In the genomic region with DNA sequence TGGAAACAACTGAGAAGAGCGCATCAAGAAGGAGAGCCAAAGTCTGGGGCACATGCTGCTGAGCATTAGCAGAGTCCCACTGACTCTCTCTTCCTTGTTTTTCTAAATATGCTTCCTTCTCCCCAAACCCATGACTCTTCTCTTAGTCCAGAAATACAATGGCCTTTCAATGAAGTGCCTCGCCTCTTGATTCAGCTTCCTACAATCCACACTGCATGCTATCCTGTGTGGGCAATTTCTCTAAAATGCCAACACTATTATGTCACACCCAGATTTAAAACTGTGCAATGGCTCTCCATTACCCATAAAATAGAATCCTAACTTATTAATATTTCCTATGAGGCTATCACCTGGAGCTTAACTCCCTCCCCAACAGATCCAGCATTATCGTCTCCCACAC, we compare ENCODE assay signal across 15 cellular contexts.
A peak's percentile ranks its signal among the peaks of the same experiment; 100 is the strongest.
DNase-seq lines count a peak whose midpoint lies in the region; ATAC-seq and TF ChIP-seq lines count a peak whose summit lies in the region.
"Had no signal": no experiment of that assay in that cellular context is flagged by ENCODE, and none has a peak within 500 bp of the region (broad histone marks: within the 10 kb centered on the region; RNA-seq: fewer than 3 reads in every experiment).

No MANE protein-coding gene starts in this region.

- H3K36me3 ChIP-seq in IMR-90 (ENCODE audit: control insufficient read depth, insufficient read depth, low read length) (no peaks in the 10 kb centered on the region), osteoblast (ENCODE audit: insufficient read depth, low read length) (no peaks in the 10 kb centered on the region)
- H3K36me3 ChIP-seq: Peyer's patch had no signal

- no peaks in the 10 kb centered on the region for H3K79me2 ChIP-seq in osteoblast (ENCODE audit: insufficient read depth, low read length)

- TF ChIP-seq RAD21 in IMR-90 (IDR thresholded peaks at IDR 0.05; ENCODE audit: low read length), result no peak

- CTCF ChIA-PET in IMR-90 (lab: Yijun Ruan, JAX), result no interaction called here

- POLR2A ChIA-PET in IMR-90 (lab: Charles Lee; ENCODE audit: unreplicated experiment), result no interaction called here

- no peak overlapping the region for H2AK5ac ChIP-seq in IMR-90 (ENCODE audit: low read depth, low read length)

- no peak overlapping the region for H3K4ac ChIP-seq in IMR-90 (ENCODE audit: low read depth, low read length)

- in situ Hi-C loops in IMR-90 (cut with MboI; ENCODE audit: low sequenced_read_pairs), result no loop called here

- dilution Hi-C loops in IMR-90 (cut with HindIII; ENCODE audit: low sequenced_read_pairs, unreplicated experiment), result no loop called here

- H4K91ac ChIP-seq in IMR-90 (ENCODE audit: insufficient read depth, low read depth, low read length), result no peak overlapping the region

- no peak overlapping the region for H3K23ac ChIP-seq in IMR-90 (ENCODE audit: low read depth, low read length)

- peak overlapping the region; percentile 0; the same call in 1 of the 2 replicates for H2BK120ac ChIP-seq in IMR-90 (ENCODE audit: low read depth, low read length)

- peaks cover 10% of the 10 kb centered on the region for H3K4me1 ChIP-seq in IMR-90 (ENCODE audit: control insufficient read depth, insufficient read depth, low read length)
- peaks cover 44% of the 10 kb centered on the region for H3K4me1 ChIP-seq in osteoblast (ENCODE audit: insufficient read depth, low read length)
- H3K4me1 ChIP-seq: Peyer's patch had no signal

- DNase-seq in EH (ENCODE audit: low read depth), result peak; percentile 62
- peak; percentile 16 for DNase-seq in IMR-90
- no peak for DNase-seq in epithelial cell of prostate (ENCODE audit: low read depth, low spot score)
- no peak for DNase-seq in osteoblast (ENCODE audit: insufficient read length, low spot score, missing footprints)
- DNase-seq in NCI-H2029 (lab: John Stamatoyannopoulos, UW), result no peak
- no peak for DNase-seq in DMS 273 (lab: John Stamatoyannopoulos, UW; ENCODE audit: unreplicated experiment)
- DNase-seq in cerebellar cortex (ENCODE audit: low spot score), result no peak
- DNase-seq: AML-193, DMS79 treated with DMSO at 0.1 percent for 48 hours, GDM1, HCEC 1CT, NCI-H1105, NCI-H2081 treated with DMSO at 0.1 percent for 48 hours, Peyer's patch had no signal

- H3K79me1 ChIP-seq in IMR-90 (ENCODE audit: low read depth in 1 of 2, low read length in 2 of 2), result no peaks in the 10 kb centered on the region

- H4K20me1 ChIP-seq in IMR-90 (ENCODE audit: insufficient read depth, low read length) (no peaks in the 10 kb centered on the region), osteoblast (ENCODE audit: insufficient read depth, low read length) (no peaks in the 10 kb centered on the region)

- no peak overlapping the region; the same call in 1 of the 2 replicates for H3K18ac ChIP-seq in IMR-90 (ENCODE audit: low read depth, low read length)

- no peak overlapping the region for H3K4me3 ChIP-seq in IMR-90 (ENCODE audit: insufficient read depth, low read depth, low read length)
- no peak overlapping the region for H3K4me3 ChIP-seq in osteoblast (ENCODE audit: insufficient read depth, low read length)
- H3K4me3 ChIP-seq: Peyer's patch had no signal

- ATAC-seq in IMR-90 (ENCODE audit: low read depth), result no peak

- no peak overlapping the region for H3K56ac ChIP-seq in IMR-90 (ENCODE audit: extremely low read depth, insufficient read depth, low read length)

- TF ChIP-seq CTCF in IMR-90 (conservative IDR thresholded peaks at IDR 0.05; ENCODE audit: low read depth, low read length) (no peak), osteoblast (IDR thresholded peaks at IDR 0.05; ENCODE audit: extremely low read depth, low read depth, low read length) (no peak)

- peak overlapping the region; percentile 9; the same call in 1 of the 2 replicates for H2BK20ac ChIP-seq in IMR-90 (ENCODE audit: low read depth, low read length)

- intact Hi-C loops in IMR-90 (cut with micrococcal nuclease), result no loop called here

- no peak overlapping the region for H3K27ac ChIP-seq in IMR-90 (ENCODE audit: insufficient read depth, low read length)
- peak overlapping the region; percentile 90 for H3K27ac ChIP-seq in epithelial cell of prostate
- H3K27ac ChIP-seq in osteoblast (ENCODE audit: low read depth, low read length), result peak overlapping the region; percentile 11
- H3K27ac ChIP-seq: C4-2B, Peyer's patch had no signal

- no peak overlapping the region for H2AK9ac ChIP-seq in IMR-90 (replicated peaks; ENCODE audit: low read depth, low read length, poor library complexity)

- no peak overlapping the region; the same call in 2 of the 3 replicates for H2BK15ac ChIP-seq in IMR-90 (ENCODE audit: low read depth, low read length)

- no peak overlapping the region for H2BK5ac ChIP-seq in IMR-90 (ENCODE audit: low read depth, low read length, poor library complexity, severe bottlenecking)

- peak overlapping the region; percentile 18; the same call in 1 of the 2 replicates for H4K5ac ChIP-seq in IMR-90 (ENCODE audit: low read depth, low read length)

- peaks cover 9% of the 10 kb centered on the region; the same call in 1 of the 2 replicates for H3K9me1 ChIP-seq in IMR-90 (ENCODE audit: insufficient read depth, low read length)

- H3K9ac ChIP-seq in IMR-90 (ENCODE audit: low read depth, low read length), result no peak overlapping the region

- H4K8ac ChIP-seq in IMR-90 (ENCODE audit: low read depth in 2 of 2, low read length in 2 of 2), result no peak overlapping the region; a peak in 2 of 4 replicates

- BruUV-seq in IMR-90 (replicated peaks; lab: Mats Ljungman, UMichigan), result no TSS peak

- 0 out of 2 replicates have a peak overlapping the region, but pooled peaks have one; percentile 41 for H3K14ac ChIP-seq in IMR-90 (replicated peaks; ENCODE audit: low read depth, low read length)

- H3K27me3 ChIP-seq in IMR-90 (ENCODE audit: control insufficient read depth, insufficient read depth, low read length), result no peaks in the 10 kb centered on the region
- H3K27me3 ChIP-seq in osteoblast (ENCODE audit: insufficient read depth, low read length), result no peaks in the 10 kb centered on the region
- H3K27me3 ChIP-seq: Peyer's patch had no signal

- H3K4me2 ChIP-seq in IMR-90 (ENCODE audit: low read depth, low read length), result no peak overlapping the region
- H3K4me2 ChIP-seq in osteoblast (ENCODE audit: insufficient read depth, low read length), result no peak overlapping the region

- WGBS in IMR-90 (ENCODE audit: extremely low coverage in 2 of 2, insufficient read length in 1 of 2), 2 experiments, result 90% methylated on average over 3 of the region's 3 CpGs; no CpG with 5 or more reads in 1 of the 2 experiments

- no peaks in the 10 kb centered on the region for H3K9me3 ChIP-seq in IMR-90 (ENCODE audit: control insufficient read depth, insufficient read depth, low read length)
- no peaks in the 10 kb centered on the region for H3K9me3 ChIP-seq in osteoblast (ENCODE audit: low read depth, low read length)
- H3K9me3 ChIP-seq: Peyer's patch had no signal

- H2AFZ ChIP-seq in IMR-90 (replicated peaks; ENCODE audit: low read length, poor library complexity) (peak overlapping the region; percentile 54), osteoblast (ENCODE audit: low read length) (peak overlapping the region; percentile 73)

- no peak for TF ChIP-seq POLR2A in IMR-90 (IDR thresholded peaks at IDR 0.05; ENCODE audit: low read depth, low read length)

TF ChIP-seq in IMR-90, 13 proteins besides CTCF, POLR2A, EP300 and RAD21:
- TF ChIP-seq, protein P1, sequence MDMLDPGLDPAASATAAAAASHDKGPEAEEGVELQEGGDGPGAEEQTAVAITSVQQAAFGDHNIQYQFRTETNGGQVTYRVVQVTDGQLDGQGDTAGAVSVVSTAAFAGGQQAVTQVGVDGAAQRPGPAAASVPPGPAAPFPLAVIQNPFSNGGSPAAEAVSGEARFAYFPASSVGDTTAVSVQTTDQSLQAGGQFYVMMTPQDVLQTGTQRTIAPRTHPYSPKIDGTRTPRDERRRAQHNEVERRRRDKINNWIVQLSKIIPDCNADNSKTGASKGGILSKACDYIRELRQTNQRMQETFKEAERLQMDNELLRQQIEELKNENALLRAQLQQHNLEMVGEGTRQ (IDR thresholded peaks at IDR 0.05; ENCODE audit: low read depth, low read length), result no peak
- TF ChIP-seq CEBPB (IDR thresholded peaks at IDR 0.05; ENCODE audit: low read depth, low read length) (no peak), NFE2L2 (IDR thresholded peaks at IDR 0.05; ENCODE audit: low read depth, low read length) (no peak), RFX5 (IDR thresholded peaks at IDR 0.05; ENCODE audit: low read depth, low read length) (no peak), BHLHE40 (IDR thresholded peaks at IDR 0.05; ENCODE audit: low read depth, low read length) (no peak), RCOR1 (IDR thresholded peaks at IDR 0.05; ENCODE audit: insufficient replicate concordance, low read length) (no peak), MAFK (IDR thresholded peaks at IDR 0.05; ENCODE audit: low read depth, low read length) (no peak), FOS (IDR thresholded peaks at IDR 0.05; ENCODE audit: low read depth, low read length) (no peak), CHD1 (IDR thresholded peaks at IDR 0.05; ENCODE audit: low read depth, low read length) (no peak)
- TF ChIP-seq, protein P2, sequence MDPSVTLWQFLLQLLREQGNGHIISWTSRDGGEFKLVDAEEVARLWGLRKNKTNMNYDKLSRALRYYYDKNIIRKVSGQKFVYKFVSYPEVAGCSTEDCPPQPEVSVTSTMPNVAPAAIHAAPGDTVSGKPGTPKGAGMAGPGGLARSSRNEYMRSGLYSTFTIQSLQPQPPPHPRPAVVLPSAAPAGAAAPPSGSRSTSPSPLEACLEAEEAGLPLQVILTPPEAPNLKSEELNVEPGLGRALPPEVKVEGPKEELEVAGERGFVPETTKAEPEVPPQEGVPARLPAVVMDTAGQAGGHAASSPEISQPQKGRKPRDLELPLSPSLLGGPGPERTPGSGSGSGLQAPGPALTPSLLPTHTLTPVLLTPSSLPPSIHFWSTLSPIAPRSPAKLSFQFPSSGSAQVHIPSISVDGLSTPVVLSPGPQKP (IDR thresholded peaks at IDR 0.05; ENCODE audit: borderline replicate concordance, low read depth, low read length), result no peak

Comparison
In these comparisons a context has a peak if more than half of its experiments do, and no peak if none do; other contexts are left out.
1. DNase-seq: peak in EH (single experiment) and IMR-90 (single experiment); none in epithelial cell of prostate (single experiment), osteoblast (single experiment), NCI-H2029 (single experiment), DMS 273 (single experiment) and cerebellar cortex (single experiment).